ENCODE assay signal across 8 cellular contexts in the genomic region with DNA sequence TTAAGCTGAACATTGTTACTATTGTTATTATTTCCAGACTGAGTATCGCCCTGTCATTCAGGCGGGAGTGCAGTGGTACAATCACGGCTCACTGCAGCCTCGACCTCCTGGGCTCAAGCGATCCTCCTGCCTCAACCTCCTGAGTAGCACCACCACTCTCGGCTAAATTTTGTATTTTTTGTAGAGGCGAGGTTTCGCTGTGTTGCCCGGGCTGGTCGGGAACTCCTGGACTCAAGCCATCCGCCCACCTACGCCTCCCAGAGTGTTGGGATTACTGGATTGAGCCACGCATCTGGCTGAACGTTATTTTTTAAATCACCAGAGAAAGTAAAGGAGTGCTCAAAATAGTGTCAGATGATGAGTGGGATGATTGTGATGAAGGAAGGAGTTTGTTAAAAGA. TPM values are rescaled to one million over a fixed set of nuclear protein-coding genes. Genes with fewer than 3 reads are reported as not detected.
DNase-seq lines count a peak whose midpoint lies in the region; ATAC-seq, FAIRE-seq and TF ChIP-seq lines count a peak whose summit lies in the region.

No MANE protein-coding gene starts in this region.

- H3K4me2 ChIP-seq in Karpas-422 (ENCODE audit: low read depth, low read length, poor library complexity, severe bottlenecking) (peak overlapping the region; percentile 92), K562 (ENCODE audit: insufficient read depth, low read length) (no peak overlapping the region)

- peaks cover 0 to 2% of the 10 kb centered on the region in 2 donors for H3K27me3 Mint-ChIP-seq in CD8-positive, alpha-beta memory T cell
- H3K27me3 Mint-ChIP-seq in naive thymus-derived CD8-positive, alpha-beta T cell = no peaks in the 10 kb centered on the region

- CTCF ChIA-PET in CD8-positive, alpha-beta memory T cell (lab: Charles Lee) = interaction anchor here (1.3 to 2.2 kb wide), 6 partner anchors 8 to 44 kb away, joined by 3 to 14 read pairs (median 4); no protein-coding TSS in a partner anchor
- CTCF ChIA-PET in K562 (lab: Yijun Ruan, JAX; ENCODE audit: low intra/inter-chr PET ratio) = no interaction called here

- H3K9ac ChIP-seq in Karpas-422 (ENCODE audit: low read length) = peak overlapping the region; percentile 95
- H3K9ac ChIP-seq in K562 (ENCODE audit: insufficient read depth in 1 of 2, low read depth in 2 of 2, low read length in 2 of 2) = peak overlapping the region in 1 of 2 experiments; percentile 72; a peak in 2 of 4 replicates

- in situ Hi-C loops in K562 (cut with MboI) = no loop called here

- POLR2A ChIA-PET in CD8-positive, alpha-beta memory T cell (lab: Charles Lee) = interaction anchor here (0.6 to 1.7 kb wide), 5 partner anchors 9 to 272 kb away, joined by 3 to 24 read pairs (median 13); a partner anchor contains a TSS
- POLR2A ChIA-PET in K562 (lab: Yijun Ruan, JAX) = interaction anchor here (0.6 to 1.7 kb wide), 4 partner anchors 8 to 56 kb away, joined by 4 to 13 read pairs (median 4); no protein-coding TSS in a partner anchor
- POLR2A ChIA-PET in naive thymus-derived CD8-positive, alpha-beta T cell (lab: Charles Lee) = interaction anchor here (1.2 to 4.0 kb wide), 6 partner anchors 10 to 273 kb away, joined by 3 to 49 read pairs (median 10); a partner anchor contains a TSS

- WGBS in K562 (ENCODE audit: insufficient coverage, low coverage, missing lambda C conversion rate) = 85% methylated on average over 14 of the region's 14 CpGs

- no peak for ATAC-seq in K562
- no peak for ATAC-seq in naive thymus-derived CD8-positive, alpha-beta T cell
- ATAC-seq in GM21619 (IDR thresholded peaks at IDR 0.05; ENCODE audit: unreplicated experiment) = no peak
- no peak for ATAC-seq in HG03280 (IDR thresholded peaks at IDR 0.05; ENCODE audit: unreplicated experiment)

- peaks cover 15% of the 10 kb centered on the region for H3K4me1 ChIP-seq in CD8-positive, alpha-beta memory T cell (ENCODE audit: insufficient read depth, low read length)
- peaks cover 22% of the 10 kb centered on the region for H3K4me1 ChIP-seq in Karpas-422 (ENCODE audit: low read length)
- peaks cover 9 to 48% of the 10 kb centered on the region in 2 experiments; a peak in 4 of 5 replicates for H3K4me1 ChIP-seq in K562 (replicated peaks in 1 of 2; ENCODE audit: control insufficient read depth in 2 of 2, insufficient read depth in 2 of 2, low read length in 2 of 2)

- no TSS peak for BruUV-seq in K562 (replicated peaks; lab: Mats Ljungman, UMichigan)

- H3K9me1 ChIP-seq in K562 (ENCODE audit: control insufficient read depth, insufficient read depth, low read length) = no peaks in the 10 kb centered on the region

- TF ChIP-seq POLR2A in K562 (conservative IDR thresholded peaks at IDR 0.05) = no peak

- TF ChIP-seq EP300 in K562 (IDR thresholded peaks at IDR 0.05; ENCODE audit: low read length) = no peak

- H2AFZ ChIP-seq in Karpas-422 (ENCODE audit: low read length) (no peak overlapping the region), K562 (ENCODE audit: low read depth, low read length) (no peak overlapping the region)

- H3K27ac Mint-ChIP-seq in CD8-positive, alpha-beta memory T cell = peak overlapping the region; percentile 97 to 100 (median 99)
- H3K27ac Mint-ChIP-seq in naive thymus-derived CD8-positive, alpha-beta T cell = peak overlapping the region; percentile 95 to 100 (median 99)

- H4K20me1 ChIP-seq in Karpas-422 (ENCODE audit: insufficient read depth, low read depth, low read length) (peaks cover 11% of the 10 kb centered on the region), K562 (replicated peaks; ENCODE audit: control insufficient read depth, insufficient read depth, low read length) (peaks cover 12% of the 10 kb centered on the region)

- H3K4me1 Mint-ChIP-seq in CD8-positive, alpha-beta memory T cell = peaks cover 8 to 21% (median 9%) of the 10 kb centered on the region in 3 donors
- peaks cover 11 to 25% (median 16%) of the 10 kb centered on the region in 4 donors for H3K4me1 Mint-ChIP-seq in naive thymus-derived CD8-positive, alpha-beta T cell

- DNase-seq in CD8-positive, alpha-beta memory T cell = no peak
- no peak for DNase-seq in Karpas-422
- no peak for DNase-seq in K562 (ENCODE audit: extremely low read depth in 1 of 4, low spot score in 3 of 4)
- DNase-seq in naive thymus-derived CD8-positive, alpha-beta T cell = no peak
- no peak for DNase-seq in AG20443 (ENCODE audit: low spot score)
- DNase-seq in NCI-H226 = no peak

- peaks cover 0 to 19% (median 0%) of the 10 kb centered on the region in 3 donors for H3K36me3 Mint-ChIP-seq in CD8-positive, alpha-beta memory T cell
- no peaks in the 10 kb centered on the region for H3K36me3 Mint-ChIP-seq in naive thymus-derived CD8-positive, alpha-beta T cell

- FAIRE-seq in K562 (lab: Jason Lieb, UNC) = no peak

- peak overlapping the region; percentile 100 for H3K27ac ChIP-seq in CD8-positive, alpha-beta memory T cell (ENCODE audit: low read depth, low read length)
- H3K27ac ChIP-seq in Karpas-422 (ENCODE audit: low read length) = peak overlapping the region; percentile 66; the same call in 1 of the 2 replicates
- H3K27ac ChIP-seq in K562 (ENCODE audit: extremely low read depth, low read depth, low read length) = no peak overlapping the region

- no peaks in the 10 kb centered on the region for H3K27me3 ChIP-seq in CD8-positive, alpha-beta memory T cell (ENCODE audit: insufficient read depth, low read length, poor library complexity, severe bottlenecking)
- H3K27me3 ChIP-seq in Karpas-422 (ENCODE audit: low read length) (no peaks in the 10 kb centered on the region), K562 (ENCODE audit: control insufficient read depth in 2 of 2, insufficient read depth in 2 of 2, low read length in 2 of 2) (no peaks in the 10 kb centered on the region)

- H3K79me2 ChIP-seq in Karpas-422 (ENCODE audit: low read length) (peaks cover 39% of the 10 kb centered on the region), K562 (ENCODE audit: control insufficient read depth, insufficient read depth, low read length) (peaks cover 44% of the 10 kb centered on the region)

- intact Hi-C loops in K562 (cut with micrococcal nuclease) = loop anchor here (10.0 kb wide), 1 partner anchor 766 kb away; no protein-coding TSS in a partner anchor

- no peaks in the 10 kb centered on the region for H3K9me2 ChIP-seq in Karpas-422 (replicated peaks; ENCODE audit: insufficient read depth, low read length)

- H3K9me3 Mint-ChIP-seq in CD8-positive, alpha-beta memory T cell = no peaks in the 10 kb centered on the region
- no peaks in the 10 kb centered on the region for H3K9me3 Mint-ChIP-seq in naive thymus-derived CD8-positive, alpha-beta T cell

- TF ChIP-seq RAD21 in K562 (CRISPR knock-in tag; conservative IDR thresholded peaks at IDR 0.05 in 1 of 2, IDR thresholded peaks at IDR 0.05 in 1 of 2) = no peak

- H3K9me3 ChIP-seq in CD8-positive, alpha-beta memory T cell (ENCODE audit: low read length) = no peaks in the 10 kb centered on the region
- H3K9me3 ChIP-seq in Karpas-422 (ENCODE audit: low read length) (no peaks in the 10 kb centered on the region), K562 (replicated peaks; ENCODE audit: control insufficient read depth, insufficient read depth, low read depth, low read length) (no peaks in the 10 kb centered on the region)

- H3K4me3 Mint-ChIP-seq in CD8-positive, alpha-beta memory T cell = peak overlapping the region; percentile 96 to 100 (median 99)
- H3K4me3 Mint-ChIP-seq in naive thymus-derived CD8-positive, alpha-beta T cell = peak overlapping the region; percentile 95 to 100 (median 100)

- no peaks in the 10 kb centered on the region for H3K36me3 ChIP-seq in CD8-positive, alpha-beta memory T cell (ENCODE audit: insufficient read depth, low read length)
- 0 out of 2 replicates have a peak, but pooled peaks cover 3% of the 10 kb centered on the region for H3K36me3 ChIP-seq in Karpas-422 (ENCODE audit: insufficient read depth, low read length)
- H3K36me3 ChIP-seq in K562 (ENCODE audit: control insufficient read depth, insufficient read depth, low read length) = peaks cover 9% of the 10 kb centered on the region; the same call in 1 of the 3 replicates

- H3K4me3 ChIP-seq in CD8-positive, alpha-beta memory T cell (ENCODE audit: low read length) = no peak overlapping the region
- peak overlapping the region; percentile 98; the same call in 1 of the 2 replicates for H3K4me3 ChIP-seq in Karpas-422 (ENCODE audit: low read length)
- no peak overlapping the region for H3K4me3 ChIP-seq in K562

- no peak for TF ChIP-seq CTCF in K562 (IDR thresholded peaks at IDR 0.05 in 2 of 3, conservative IDR thresholded peaks at IDR 0.05 in 1 of 3; ENCODE audit: insufficient read depth in 2 of 3, low read depth in 1 of 3, low read length in 3 of 3)

RNA-seq across cellular contexts. Expression of a gene that starts 1.4 kb away (rescaled TPM):
- 100 to 1,000 TPM; 562 to 566 TPM for total RNA-seq in CD8-positive, alpha-beta memory T cell
- 261 TPM for polyA plus RNA-seq in CD8-positive, alpha-beta memory T cell
- total RNA-seq in Karpas-422 (2014; rRNA removed; shearing (Covaris generic); ENCODE audit: low replicate concordance) = 160 and 269 TPM in 2 replicates
- 85.6 and 109 TPM in 2 replicates for total RNA-seq in K562 (2011; cell fraction: chromatin; rRNA removed; ENCODE audit: low replicate concordance)
- 72.0 and 75.3 TPM in 2 replicates for total RNA-seq in K562 (2011; cell fraction: nucleolus; rRNA removed)
- total RNA-seq in K562 (2011; cell fraction: nucleoplasm; rRNA removed) = 72.8 and 78.1 TPM in 2 replicates
- total RNA-seq in K562 (2014; rRNA removed) = 475 and 482 TPM in 2 replicates
- total RNA-seq in K562 (2014; rRNA removed; fragmentation: Illumina TruSeq; extraction: Trizol) = 350 and 367 TPM in 2 replicates
- total RNA-seq in K562 (2015; rRNA removed; fragmentation: Illumina TruSeq; extraction: Trizol) = 425 and 438 TPM in 2 replicates
- 436 and 489 TPM in 2 replicates for total RNA-seq in K562 (2021)
- polyA plus RNA-seq in K562 (2011; rRNA removed) = 331 and 341 TPM in 2 replicates
- polyA plus RNA-seq in K562 (2011; cell fraction: cytosol; rRNA removed) = 281 and 294 TPM in 2 replicates
- polyA plus RNA-seq in K562 (2011; cell fraction: nucleus; rRNA removed) = 122 and 160 TPM in 2 replicates
- polyA plus RNA-seq in K562 (2012) = 322 and 499 TPM in 2 replicates
- polyA plus RNA-seq in K562 (2014; fragmentation: Illumina TruSeq; extraction: Trizol) = 450 and 461 TPM in 2 replicates
- 100 to 1,000 TPM; 192 to 289 TPM for polyA plus RNA-seq in K562 (2014; fragmentation: Nextera tagmentation; extraction: Ambion mirVana)
- 390 and 416 TPM in 2 replicates for polyA plus RNA-seq in K562 (2014; rRNA removed)
- polyA minus RNA-seq in K562 (2011; rRNA and poly(A)+ RNA removed) = 441 and 450 TPM in 2 replicates
- 190 and 194 TPM in 2 replicates for polyA minus RNA-seq in K562 (2011; cell fraction: cytosol; rRNA and poly(A)+ RNA removed)
- polyA minus RNA-seq in K562 (2011; cell fraction: nucleus; rRNA and poly(A)+ RNA removed) = 39.4 and 62.3 TPM in 2 replicates
- 100 to 1,000 TPM; 155 to 168 TPM for total RNA-seq in naive thymus-derived CD8-positive, alpha-beta T cell
- polyA plus RNA-seq in naive thymus-derived CD8-positive, alpha-beta T cell = 100 to 1,000 TPM; 160 to 202 (median 174) TPM

RNA-seq across cellular contexts. Expression of a gene that starts 26.6 kb away (rescaled TPM):
- total RNA-seq in CD8-positive, alpha-beta memory T cell = 1 to 10 TPM; 1.5 to 4.2 TPM
- polyA plus RNA-seq in CD8-positive, alpha-beta memory T cell = 7.9 TPM
- 11.5 and 11.8 TPM in 2 replicates for total RNA-seq in Karpas-422 (2014; rRNA removed; shearing (Covaris generic); ENCODE audit: low replicate concordance)
- total RNA-seq in K562 (2011; cell fraction: chromatin; rRNA removed; ENCODE audit: low replicate concordance) = 4.8 and 7.6 TPM in 2 replicates
- total RNA-seq in K562 (2011; cell fraction: nucleolus; rRNA removed) = 4.8 and 5.1 TPM in 2 replicates
- total RNA-seq in K562 (2011; cell fraction: nucleoplasm; rRNA removed) = 5.8 and 8.5 TPM in 2 replicates
- total RNA-seq in K562 (2014; rRNA removed) = 2.7 and 3.2 TPM in 2 replicates
- 4.1 and 4.3 TPM in 2 replicates for total RNA-seq in K562 (2014; rRNA removed; fragmentation: Illumina TruSeq; extraction: Trizol)
- total RNA-seq in K562 (2015; rRNA removed; fragmentation: Illumina TruSeq; extraction: Trizol) = 3.7 and 4.3 TPM in 2 replicates
- total RNA-seq in K562 (2021) = 1.9 and 3.5 TPM in 2 replicates
- 5.5 and 5.9 TPM in 2 replicates for polyA plus RNA-seq in K562 (2011; rRNA removed)
- polyA plus RNA-seq in K562 (2011; cell fraction: cytosol; rRNA removed) = 4.7 and 4.9 TPM in 2 replicates
- polyA plus RNA-seq in K562 (2011; cell fraction: nucleus; rRNA removed) = 2.3 and 3.1 TPM in 2 replicates
- polyA plus RNA-seq in K562 (2012) = 2.6 and 6.6 TPM in 2 replicates
- polyA plus RNA-seq in K562 (2014; fragmentation: Illumina TruSeq; extraction: Trizol) = 4.1 and 4.2 TPM in 2 replicates
- polyA plus RNA-seq in K562 (2014; fragmentation: Nextera tagmentation; extraction: Ambion mirVana) = 1 to 10 TPM; 6.1 to 6.5 TPM
- polyA plus RNA-seq in K562 (2014; rRNA removed) = 3.2 and 3.7 TPM in 2 replicates
- polyA minus RNA-seq in K562 (2011; rRNA and poly(A)+ RNA removed) = 1.4 and 1.7 TPM in 2 replicates
- 1.3 and 1.7 TPM in 2 replicates for polyA minus RNA-seq in K562 (2011; cell fraction: cytosol; rRNA and poly(A)+ RNA removed)
- polyA minus RNA-seq in K562 (2011; cell fraction: nucleus; rRNA and poly(A)+ RNA removed) = 1.3 and 2.7 TPM in 2 replicates
- 1 to 10 TPM; 4.4 to 5.4 TPM for total RNA-seq in naive thymus-derived CD8-positive, alpha-beta T cell
- 1 to 10 TPM; 4.0 to 6.0 (median 5.1) TPM for polyA plus RNA-seq in naive thymus-derived CD8-positive, alpha-beta T cell

RNA-seq across cellular contexts. Expression of a gene that starts 38.9 kb away (rescaled TPM):
- not detected for total RNA-seq in CD8-positive, alpha-beta memory T cell
- polyA plus RNA-seq in CD8-positive, alpha-beta memory T cell = not detected
- not detected in 2 replicates for total RNA-seq in Karpas-422 (2014; rRNA removed; shearing (Covaris generic); ENCODE audit: low replicate concordance)
- not detected in 2 replicates for total RNA-seq in K562 (2011; cell fraction: chromatin; rRNA removed; ENCODE audit: low replicate concordance)
- not detected in 2 replicates for total RNA-seq in K562 (2011; cell fraction: nucleolus; rRNA removed)
- total RNA-seq in K562 (2011; cell fraction: nucleoplasm; rRNA removed) = not detected in 2 replicates
- total RNA-seq in K562 (2014; rRNA removed) (not detected in 2 replicates), K562 (2014; rRNA removed; fragmentation: Illumina TruSeq; extraction: Trizol) (not detected in 2 replicates), K562 (2015; rRNA removed; fragmentation: Illumina TruSeq; extraction: Trizol) (not detected in 2 replicates), K562 (2021) (not detected in 2 replicates)
- polyA plus RNA-seq in K562 (2011; rRNA removed) (not detected in 2 replicates), K562 (2014; fragmentation: Illumina TruSeq; extraction: Trizol) (not detected in 2 replicates), K562 (2014; fragmentation: Nextera tagmentation; extraction: Ambion mirVana) (not detected), K562 (2014; rRNA removed) (0.94 TPM in 1 of 2 replicates, not detected in the other)
- polyA plus RNA-seq in K562 (2011; cell fraction: cytosol; rRNA removed) = 0.07 TPM in 1 of 2 replicates, not detected in the other
- not detected in 2 replicates for polyA plus RNA-seq in K562 (2011; cell fraction: nucleus; rRNA removed)
- polyA plus RNA-seq in K562 (2012) = 0.37 TPM in 1 of 2 replicates, not detected in the other
- polyA minus RNA-seq in K562 (2011; rRNA and poly(A)+ RNA removed) = not detected in 2 replicates
- polyA minus RNA-seq in K562 (2011; cell fraction: cytosol; rRNA and poly(A)+ RNA removed) = not detected in 2 replicates
- not detected in 2 replicates for polyA minus RNA-seq in K562 (2011; cell fraction: nucleus; rRNA and poly(A)+ RNA removed)
- not detected for total RNA-seq in naive thymus-derived CD8-positive, alpha-beta T cell
- polyA plus RNA-seq in naive thymus-derived CD8-positive, alpha-beta T cell = not detected
